Comparison of ENCODE assay signal across 26 cellular contexts in the genomic region with DNA sequence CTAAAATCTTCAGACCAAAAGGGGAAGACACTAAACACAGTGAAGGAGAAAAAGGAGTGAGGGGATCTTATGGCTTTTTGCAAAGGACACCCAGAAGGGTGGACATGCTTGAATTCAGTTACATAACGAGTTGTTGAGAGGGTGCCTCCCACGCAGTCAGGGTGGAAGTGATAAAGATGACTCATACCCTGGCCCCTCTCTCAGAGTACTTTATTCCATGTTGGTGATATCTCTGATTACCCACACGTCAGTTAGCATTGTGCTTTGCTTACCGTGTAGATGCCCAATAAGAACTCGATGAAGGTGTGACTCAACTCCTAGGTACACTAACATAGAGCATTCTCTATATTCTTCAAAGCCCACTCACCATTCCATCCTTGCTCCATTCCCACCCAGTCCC. TPM values are rescaled to one million over a fixed set of nuclear protein-coding genes. Genes with fewer than 3 reads are reported as not detected.
"Had no signal": no experiment of that assay in that cellular context is flagged by ENCODE, and none has a peak within 500 bp of the region (broad histone marks: within the 10 kb centered on the region; RNA-seq: fewer than 3 reads in every experiment).

No MANE protein-coding gene starts in this region.

- H3K36me3 Mint-ChIP-seq: naive thymus-derived CD4-positive, alpha-beta T cell; stimulated activated effector memory CD8-positive, alpha-beta T cell treated with anti-CD3 and anti-CD28 coated beads, Interleukin-12 subunit alpha, Interleukin-12 subunit beta, amount 100 ng/mL, for 72 hours; type B pancreatic cell had no signal

- H3K9ac ChIP-seq: parathyroid adenoma had no signal

- H3K9me3 ChIP-seq: heart left ventricle, prostate gland, right lobe of liver, suprapubic skin, thyroid gland, vagina had no signal

- H3K9me3 Mint-ChIP-seq: nephron progenitor cell; stimulated activated effector memory CD8-positive, alpha-beta T cell treated with anti-CD3 and anti-CD28 coated beads, Interleukin-12 subunit alpha, Interleukin-12 subunit beta, amount 100 ng/mL, for 72 hours; type B pancreatic cell had no signal

- H3K79me2 ChIP-seq: parathyroid adenoma had no signal

- H3K27me3 ChIP-seq: right lobe of liver, thyroid gland, vagina had no signal

- H3K4me1 ChIP-seq: heart left ventricle, parathyroid adenoma, prostate gland, right lobe of liver, thyroid gland, vagina had no signal

- H3K36me3 ChIP-seq: heart left ventricle, prostate gland, right lobe of liver, suprapubic skin, thyroid gland, vagina had no signal

- H3K27ac Mint-ChIP-seq: naive thymus-derived CD4-positive, alpha-beta T cell; nephron progenitor cell; stimulated activated effector memory CD8-positive, alpha-beta T cell treated with anti-CD3 and anti-CD28 coated beads, Interleukin-12 subunit alpha, Interleukin-12 subunit beta, amount 100 ng/mL, for 72 hours; type B pancreatic cell had no signal

- FAIRE-seq: endometrium, frontal cortex had no signal

- H3K4me3 Mint-ChIP-seq: naive thymus-derived CD4-positive, alpha-beta T cell; nephron progenitor cell; stimulated activated effector memory CD8-positive, alpha-beta T cell treated with anti-CD3 and anti-CD28 coated beads, Interleukin-12 subunit alpha, Interleukin-12 subunit beta, amount 100 ng/mL, for 72 hours; type B pancreatic cell had no signal

- H3K4me3 ChIP-seq: heart left ventricle, prostate gland, right lobe of liver, suprapubic skin, thyroid gland, vagina had no signal

- H3K27ac ChIP-seq: heart left ventricle, parathyroid adenoma, prostate gland, right lobe of liver, thyroid gland, vagina had no signal

- DNase-seq: effector memory CD4-positive, alpha-beta T cell; heart left ventricle; hippocampal formation; left colon; naive thymus-derived CD4-positive, alpha-beta T cell; nephron progenitor cell; right lobe of liver; stimulated activated CD4-positive, alpha-beta T cell treated with anti-CD3 and anti-CD28 coated beads, Interleukin-4, amount 100 ng/mL, for 1 hour; stimulated activated CD8-positive, alpha-beta memory T cell treated with anti-CD3 and anti-CD28 coated beads, Interleukin-4, amount 100 ng/mL, for 48 hours; stimulated activated naive CD8-positive, alpha-beta T cell treated with anti-CD3 and anti-CD28 coated beads, Interleukin-15, Interleukin-2, amounts not matched to agents 100 U/mL and 50 U/mL, for 24 hours; thyroid gland had no signal

- H2AFZ ChIP-seq: parathyroid adenoma had no signal

RNA-seq across cellular contexts. Expression of a gene that starts 44.4 kb away (rescaled TPM):
- total RNA-seq: fibroblast of lung; frontal cortex; glomerular endothelial cell; kidney epithelial cell; left colon; liver; lung microvascular endothelial cell; mononuclear cell; naive thymus-derived CD4-positive, alpha-beta T cell; renal cortical epithelial cell; right lobe of liver; vagina had no signal
